10 cellular contexts compared by ENCODE assay signal in genomic region chr1:1337793-1338147, GRCh38. TPM values are rescaled to one million over a fixed set of nuclear protein-coding genes. Genes with fewer than 3 reads are reported as not detected.
DNase-seq lines count a peak whose midpoint lies in the region; ATAC-seq and TF ChIP-seq lines count a peak whose summit lies in the region.
"Had no signal": no experiment of that assay in that cellular context is flagged by ENCODE, and none has a peak within 500 bp of the region (broad histone marks: within the 10 kb centered on the region; RNA-seq: fewer than 3 reads in every experiment).

No MANE protein-coding gene starts in this region.

- H3K79me2 ChIP-seq in GM23338 (replicated peaks; ENCODE audit: insufficient read depth): no peaks in the 10 kb centered on the region

- H3K27me3 ChIP-seq in GM23338 (ENCODE audit: insufficient read depth): no peaks in the 10 kb centered on the region
- no peaks in the 10 kb centered on the region for H3K27me3 ChIP-seq in ovary
- H3K27me3 ChIP-seq: body of pancreas had no signal

- H4K20me1 ChIP-seq in GM23338 (replicated peaks; ENCODE audit: insufficient read depth): no peaks in the 10 kb centered on the region

- DNase-seq in 8988T: peak; percentile 84
- peak; percentile 74 for DNase-seq in GM23338 (ENCODE audit: low spot score)
- DNase-seq in activated CD4-positive, alpha-beta T cell treated with anti-CD3 and anti-CD28 coated beads, Interleukin-2, amount 50 U/mL, for 48 hours: peak; percentile 50 to 55
- no peak for DNase-seq in left lobe of liver (ENCODE audit: low spot score)
- DNase-seq in NCI-H1417 treated with DMSO at 0.1 percent for 48 hours (lab: John Stamatoyannopoulos, UW): no peak
- DNase-seq in ovary: no peak
- no peak for DNase-seq in mucosa of gallbladder (ENCODE audit: low spot score)
- DNase-seq: C1 segment of cervical spinal cord had no signal

- 78 to 85% (median 79%) methylated on average over 18 of the region's 18 CpGs for WGBS in ovary, 3 donors

- TF ChIP-seq POLR2A in ovary (IDR thresholded peaks at IDR 0.05): no peak

- TF ChIP-seq EP300 in ovary (IDR thresholded peaks at IDR 0.05): no peak

- H3K4me1 ChIP-seq in GM23338 (ENCODE audit: insufficient read depth) (no peaks in the 10 kb centered on the region), ovary (ENCODE audit: insufficient read depth) (no peaks in the 10 kb centered on the region)

- no peaks in the 10 kb centered on the region; the same call in 2 of the 3 replicates for H3K4me1 Mint-ChIP-seq in GM23338

- H3K27me3 Mint-ChIP-seq in GM23338 (ENCODE audit: insufficient read depth, low read depth, poor library complexity): peaks cover 8% of the 10 kb centered on the region

- H3K27ac Mint-ChIP-seq in GM23338: no peak overlapping the region

- no peaks in the 10 kb centered on the region for H3K9me2 ChIP-seq in GM23338 (ENCODE audit: insufficient read depth)

- no peak overlapping the region for H3K4me2 ChIP-seq in GM23338

- H3K4me3 Mint-ChIP-seq in GM23338: no peak overlapping the region

- H3K36me3 ChIP-seq in GM23338 (ENCODE audit: insufficient read depth): no peaks in the 10 kb centered on the region
- no peaks in the 10 kb centered on the region for H3K36me3 ChIP-seq in ovary

- no peaks in the 10 kb centered on the region for H3K9me3 ChIP-seq in ovary
- H3K9me3 ChIP-seq: body of pancreas had no signal

- peaks cover 18% of the 10 kb centered on the region for H3K36me3 Mint-ChIP-seq in GM23338 (ENCODE audit: low read depth)

- H3K9me3 Mint-ChIP-seq in GM23338: no peaks in the 10 kb centered on the region; the same call in 2 of the 3 replicates

- no peak overlapping the region for H3K27ac ChIP-seq in GM23338 (ENCODE audit: low read depth)
- no peak overlapping the region for H3K27ac ChIP-seq in ovary
- H3K27ac ChIP-seq: body of pancreas had no signal

- ATAC-seq in GM23338: peak; percentile 82
- peak; percentile 16 for ATAC-seq in left lobe of liver
- no peak for ATAC-seq in HG03460 (IDR thresholded peaks at IDR 0.05; ENCODE audit: unreplicated experiment)
- ATAC-seq: body of pancreas had no signal

- intact Hi-C loops in ovary (cut with DNase I): no loop called here

- no peak overlapping the region for H2AFZ ChIP-seq in GM23338

- H3K4me3 ChIP-seq in GM23338 (no peak overlapping the region), ovary (no peak overlapping the region)
- H3K4me3 ChIP-seq: body of pancreas had no signal

- no peak for TF ChIP-seq CTCF in GM23338 (conservative IDR thresholded peaks at IDR 0.05; ENCODE audit: low read depth in 2 of 2)
- TF ChIP-seq CTCF in ovary (IDR thresholded peaks at IDR 0.05): no peak

- peaks cover 15% of the 10 kb centered on the region for H3F3A ChIP-seq in GM23338 (replicated peaks; ENCODE audit: low read depth)

TF ChIP-seq in GM23338, 12 proteins besides CTCF, POLR2A, EP300 and RAD21 (continues in another document):
- no peak for TF ChIP-seq ZNF114 (CRISPR knock-in tag; IDR thresholded peaks at IDR 0.05)
- TF ChIP-seq CREB1 (CRISPR knock-in tag; IDR thresholded peaks at IDR 0.05; ENCODE audit: low read depth): no peak
- no peak for TF ChIP-seq STAT1 (IDR thresholded peaks at IDR 0.05; ENCODE audit: unreplicated experiment)
- no peak for TF ChIP-seq REST (IDR thresholded peaks at IDR 0.05; ENCODE audit: unreplicated experiment)
- TF ChIP-seq POLR2AphosphoS5 (IDR thresholded peaks at IDR 0.05; ENCODE audit: low read depth): no peak
- TF ChIP-seq NANOG (IDR thresholded peaks at IDR 0.05; ENCODE audit: borderline replicate concordance): no peak
- TF ChIP-seq JUNB (IDR thresholded peaks at IDR 0.05; ENCODE audit: unreplicated experiment): no peak

RNA-seq across cellular contexts. Expression of gene TAS1R3, which starts 6.7 kb away (rescaled TPM):
- total RNA-seq in GM23338 (2014; rRNA removed; shearing (Covaris generic)): 0.14 TPM in 1 of 2 replicates, not detected in the other
- polyA plus RNA-seq in GM23338 (2016; fragmentation: Nextera tagmentation; extraction: Ambion mirVana): 0.12 TPM in 1 of 2 replicates, not detected in the other
- total RNA-seq in left lobe of liver: 0.30 TPM
- total RNA-seq in ovary: under 1 TPM in 6 of 7 donors, not detected in 1; 0.07 to 0.40 (median 0.23) TPM
- polyA plus RNA-seq in ovary: under 1 TPM in 1 of 2 donors, not detected in 1; 0.24 TPM
- total RNA-seq in mucosa of gallbladder: 0.40 TPM

RNA-seq across cellular contexts. Expression of gene DVL1, which starts 11.4 kb away (rescaled TPM):
- total RNA-seq in GM23338 (2014; rRNA removed; shearing (Covaris generic)): 62.7 and 69.7 TPM in 2 replicates
- polyA plus RNA-seq in GM23338 (2016; fragmentation: Nextera tagmentation; extraction: Ambion mirVana) (13.5 and 15.4 TPM in 2 replicates), ovary (10 to 100 TPM in 1 of 2 donors, 1 to 10 TPM in 1; 2.1 to 51.2 TPM)
- total RNA-seq in left lobe of liver (50.4 TPM), ovary (10 to 100 TPM; 38.0 to 85.2 (median 64.9) TPM), mucosa of gallbladder (72.7 TPM)

RNA-seq across cellular contexts. Expression of gene CPTP, which starts 13.2 kb away (rescaled TPM):
- total RNA-seq in GM23338 (2014; rRNA removed; shearing (Covaris generic)): 12.9 and 13.5 TPM in 2 replicates
- polyA plus RNA-seq in GM23338 (2016; fragmentation: Nextera tagmentation; extraction: Ambion mirVana) (8.1 and 8.2 TPM in 2 replicates), ovary (10 to 100 TPM in 1 of 2 donors, 1 to 10 TPM in 1; 2.4 to 18.3 TPM)
- total RNA-seq in left lobe of liver (40.0 TPM), ovary (10 to 100 TPM; 13.8 to 21.0 (median 14.8) TPM), mucosa of gallbladder (36.1 TPM)

RNA-seq across cellular contexts. Expression of gene INTS11, which starts 13.3 kb away (rescaled TPM):
- total RNA-seq in GM23338 (2014; rRNA removed; shearing (Covaris generic)): 140 and 161 TPM in 2 replicates
- polyA plus RNA-seq in GM23338 (2016; fragmentation: Nextera tagmentation; extraction: Ambion mirVana) (102 and 110 TPM in 2 replicates), ovary (100 to 1,000 TPM in 1 of 2 donors, 10 to 100 TPM in 1; 72.6 to 119 TPM)
- total RNA-seq in left lobe of liver (42.4 TPM), ovary (100 to 1,000 TPM; 102 to 135 (median 109) TPM), mucosa of gallbladder (121 TPM)

RNA-seq across cellular contexts. Expression of gene MXRA8, which starts 20.6 kb away (rescaled TPM):
- total RNA-seq in GM23338 (2014; rRNA removed; shearing (Covaris generic)): 11.7 and 17.2 TPM in 2 replicates
- polyA plus RNA-seq in GM23338 (2016; fragmentation: Nextera tagmentation; extraction: Ambion mirVana) (7.6 and 9.1 TPM in 2 replicates), ovary (100 to 1,000 TPM in 1 of 2 donors, 10 to 100 TPM in 1; 40.3 to 193 TPM)
- total RNA-seq in left lobe of liver (4.5 TPM), ovary (100 to 1,000 TPM in 5 of 7 donors, 10 to 100 TPM in 2; 63.8 to 206 (median 131) TPM), mucosa of gallbladder (73.1 TPM)

Comparison
In these comparisons a context has a peak if more than half of its experiments do, and no peak if none do; other contexts are left out.
1. DNase-seq: peak in 8988T (single experiment), GM23338 (single experiment) and activated CD4-positive, alpha-beta T cell treated with anti-CD3 and anti-CD28 coated beads, Interleukin-2, amount 50 U/mL, for 48 hours (2 of 2); none in left lobe of liver (single experiment), NCI-H1417 treated with DMSO at 0.1 percent for 48 hours (single experiment), ovary (0 of 5) and mucosa of gallbladder (single experiment).